In the genomic region with DNA sequence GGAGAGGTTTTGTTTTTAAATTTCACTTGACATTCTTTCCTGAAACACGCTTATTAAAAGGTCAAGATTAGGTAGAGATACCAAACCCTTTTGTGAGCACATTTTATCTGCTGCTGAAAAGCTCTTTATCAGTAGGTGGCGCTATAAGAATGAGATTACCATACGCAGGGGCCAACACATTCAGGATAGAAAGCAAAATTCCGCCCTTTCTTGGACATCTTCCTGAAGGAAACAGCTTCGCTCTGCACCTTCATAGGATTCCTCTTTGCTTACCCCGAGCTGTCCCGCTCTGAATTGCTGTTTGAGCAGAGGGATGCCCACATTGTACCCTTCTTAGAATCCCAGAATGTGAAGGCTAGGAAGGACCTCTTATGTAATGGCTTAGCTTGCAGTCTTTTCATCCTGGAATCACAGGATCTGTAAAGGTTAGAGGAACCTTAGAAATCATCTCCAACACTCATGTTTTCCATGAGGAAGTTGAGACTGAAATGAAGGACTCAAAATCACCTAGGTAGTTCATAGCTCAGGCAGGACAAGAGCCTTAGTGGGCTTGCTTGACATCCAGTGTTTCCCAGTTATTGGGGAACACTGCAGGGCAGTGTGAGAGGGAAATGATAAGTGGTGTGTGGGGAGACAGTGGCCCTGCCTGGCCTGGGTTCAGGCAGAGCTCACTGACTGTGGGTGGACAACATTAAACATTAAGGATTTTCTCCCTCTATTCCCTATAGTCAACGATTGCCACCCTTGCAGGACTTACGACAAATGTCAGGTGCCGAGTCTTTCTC, we compare ENCODE assay signal across 9 cellular contexts. TPM values are rescaled to one million over a fixed set of nuclear protein-coding genes. Genes with fewer than 3 reads are reported as not detected.
DNase-seq lines count a peak whose midpoint lies in the region; ATAC-seq and FAIRE-seq lines count a peak whose summit lies in the region.
"Had no signal": no experiment of that assay in that cellular context is flagged by ENCODE, and none has a peak within 500 bp of the region (broad histone marks: within the 10 kb centered on the region; RNA-seq: fewer than 3 reads in every experiment).

No MANE protein-coding gene starts in this region.

- no peak for ATAC-seq in GM21528 (IDR thresholded peaks at IDR 0.05; ENCODE audit: low FRiP score, unreplicated experiment)

- FAIRE-seq in endometrium (lab: Jason Lieb, UNC), result peak; percentile 70

- DNase-seq in stimulated activated CD4-positive, alpha-beta T cell treated with anti-CD3 and anti-CD28 coated beads, Interleukin-2, amount 100 ng/mL, for 4 hours (ENCODE audit: low read depth), result peak; percentile 2
- no peak for DNase-seq in stimulated activated CD4-positive, alpha-beta T cell treated with anti-CD3 and anti-CD28 coated beads, Interleukin-4, amount 100 ng/mL, for 1 hour
- DNase-seq in NCI-H1105 treated with DMSO at 0.1 percent for 48 hours (lab: John Stamatoyannopoulos, UW) (peak; percentile 92), SK-N-DZ (ENCODE audit: low spot score) (peak; percentile 74), medulla oblongata (ENCODE audit: extremely low spot score) (peak; percentile 72)
- DNase-seq in NK-92 treated with Interleukin-12 subunit alpha and Interleukin-12 subunit beta, amount 100 ng/mL, for 24 hours (lab: John Stamatoyannopoulos, UW), result no peak
- DNase-seq: stimulated activated naive B cell treated with anti-CD40 and anti-IgM and Interleukin-4, amounts not matched to agents 10 μg/mL and 1 μg/mL and 100 μg/mL, for 72 hours had no signal

RNA-seq across cellular contexts. Expression of gene CRY1, which starts 38.7 kb away (rescaled TPM):
- polyA plus RNA-seq in SK-N-DZ (2014; cell fraction: cytosol; rRNA removed), result 28.1 and 36.8 TPM in 2 replicates
- polyA plus RNA-seq in SK-N-DZ (2014; cell fraction: nucleus; rRNA removed), result 62.0 and 79.8 TPM in 2 replicates

Comparison
In these comparisons a context has a peak if more than half of its experiments do, and no peak if none do; other contexts are left out.
1. DNase-seq: peak in stimulated activated CD4-positive, alpha-beta T cell treated with anti-CD3 and anti-CD28 coated beads, Interleukin-2, amount 100 ng/mL, for 4 hours (single experiment), NCI-H1105 treated with DMSO at 0.1 percent for 48 hours (single experiment), SK-N-DZ (single experiment) and medulla oblongata (single experiment); none in stimulated activated CD4-positive, alpha-beta T cell treated with anti-CD3 and anti-CD28 coated beads, Interleukin-4, amount 100 ng/mL, for 1 hour (single experiment) and NK-92 treated with Interleukin-12 subunit alpha and Interleukin-12 subunit beta, amount 100 ng/mL, for 24 hours (single experiment).